23 cellular contexts compared by ENCODE assay signal in genomic region chr3:52393131-52393807, GRCh38. TPM values are rescaled to one million over a fixed set of nuclear protein-coding genes. Genes with fewer than 3 reads are reported as not detected.
A peak's percentile ranks its signal among the peaks of the same experiment; 100 is the strongest.
DNase-seq lines count a peak whose midpoint lies in the region; ATAC-seq, FAIRE-seq and TF ChIP-seq lines count a peak whose summit lies in the region.
"Had no signal": no experiment of that assay in that cellular context is flagged by ENCODE, and none has a peak within 500 bp of the region (broad histone marks: within the 10 kb centered on the region; RNA-seq: fewer than 3 reads in every experiment).

No MANE protein-coding gene starts in this region.

- TF ChIP-seq POLR2A in right lobe of liver (IDR thresholded peaks at IDR 0.05) (no peak), HepG2 (IDR thresholded peaks at IDR 0.05; ENCODE audit: insufficient read depth in 1 of 2, low read depth in 2 of 2, low read length in 2 of 2) (no peak)

- no peak overlapping the region for H3K27ac ChIP-seq in right lobe of liver
- no peak overlapping the region for H3K27ac ChIP-seq in HepG2 (ENCODE audit: extremely low read length, insufficient read depth, low read length)
- H3K27ac ChIP-seq in upper lobe of right lung, result no peak overlapping the region
- H3K27ac ChIP-seq: BLaER1 treated with 17β-estradiol and CSF1 and Interleukin-3, amounts not matched to agents 10 nM and 100 nM; GM23248; HL-60 had no signal

- H3K9me3 ChIP-seq in right lobe of liver (no peaks in the 10 kb centered on the region), HepG2 (ENCODE audit: low read length) (no peaks in the 10 kb centered on the region), mucosa of descending colon (no peaks in the 10 kb centered on the region), upper lobe of right lung (no peaks in the 10 kb centered on the region)
- H3K9me3 ChIP-seq: BLaER1 treated with 17β-estradiol and CSF1 and Interleukin-3, amounts not matched to agents 10 nM and 100 nM; HAP-1 had no signal

- no peak overlapping the region for H3K27ac Mint-ChIP-seq in activated CD4-positive, alpha-beta T cell treated with anti-CD3 and anti-CD28 coated beads for 36 hours
- H3K27ac Mint-ChIP-seq: IgD-negative memory B cell had no signal

- no peaks in the 10 kb centered on the region for H3K9me3 Mint-ChIP-seq in activated CD4-positive, alpha-beta T cell treated with anti-CD3 and anti-CD28 coated beads for 36 hours (ENCODE audit: low read depth)
- H3K9me3 Mint-ChIP-seq: CD8-positive, alpha-beta memory T cell; IgD-negative memory B cell had no signal

- H2AFZ ChIP-seq in HepG2 (ENCODE audit: low read length), result no peak overlapping the region
- H2AFZ ChIP-seq: GM23248 had no signal

- 93% methylated on average over 15 of the region's 18 CpGs for WGBS in right lobe of liver (ENCODE audit: insufficient coverage, low coverage, low lambda C conversion rate, missing lambda C conversion rate)
- 80% methylated on average over 18 of the region's 18 CpGs for WGBS in HepG2 (ENCODE audit: low lambda C conversion rate)

- H3K4me1 ChIP-seq in right lobe of liver, result no peaks in the 10 kb centered on the region
- peaks cover 5% of the 10 kb centered on the region; the same call in 1 of the 2 replicates for H3K4me1 ChIP-seq in HepG2 (ENCODE audit: insufficient read depth, low read length)
- H3K4me1 ChIP-seq in mucosa of descending colon (ENCODE audit: low read depth), result no peaks in the 10 kb centered on the region
- no peaks in the 10 kb centered on the region for H3K4me1 ChIP-seq in upper lobe of right lung
- H3K4me1 ChIP-seq: HAP-1 had no signal

- H3K4me3 ChIP-seq in right lobe of liver (no peak overlapping the region), HepG2 (replicated peaks in 1 of 3; ENCODE audit: insufficient read depth in 1 of 3, low read depth in 2 of 3, low read length in 3 of 3) (no peak overlapping the region), mucosa of descending colon (no peak overlapping the region), upper lobe of right lung (no peak overlapping the region)
- H3K4me3 ChIP-seq: BLaER1 treated with 17β-estradiol and CSF1 and Interleukin-3, amounts not matched to agents 10 nM and 100 nM; GM23248; HAP-1 had no signal

- TF ChIP-seq RAD21 in HepG2 (CRISPR knock-in tag; IDR thresholded peaks at IDR 0.05), result no peak

- H3K27me3 Mint-ChIP-seq in activated CD4-positive, alpha-beta T cell treated with anti-CD3 and anti-CD28 coated beads for 36 hours, result no peaks in the 10 kb centered on the region
- H3K27me3 Mint-ChIP-seq: CD8-positive, alpha-beta memory T cell; IgD-negative memory B cell had no signal

- no peak overlapping the region for H3K4me2 ChIP-seq in HepG2 (ENCODE audit: low read depth, low read length)
- H3K4me2 ChIP-seq: BLaER1 treated with 17β-estradiol and CSF1 and Interleukin-3, amounts not matched to agents 10 nM and 100 nM had no signal

- TF ChIP-seq CTCF in right lobe of liver (IDR thresholded peaks at IDR 0.05), result no peak
- TF ChIP-seq CTCF in HepG2 (CRISPR knock-in tag; IDR thresholded peaks at IDR 0.05), result no peak
- no peak for TF ChIP-seq CTCF in mucosa of descending colon (IDR thresholded peaks at IDR 0.05)
- TF ChIP-seq CTCF in upper lobe of right lung (IDR thresholded peaks at IDR 0.05), result no peak

- no peaks in the 10 kb centered on the region for H3K79me2 ChIP-seq in HepG2 (ENCODE audit: insufficient read depth, low read length)

- DNase-seq in right lobe of liver, result peak in 2 of 3 donors; percentile 10 to 35
- no peak for DNase-seq in HepG2 (ENCODE audit: low spot score)
- DNase-seq in NCI-H345 treated with DMSO at 0.1 percent for 48 hours (lab: John Stamatoyannopoulos, UW; ENCODE audit: unreplicated experiment), result peak; percentile 17
- peak in 2 of 3 donors; percentile 3 to 17 for DNase-seq in mucosa of descending colon
- peak; percentile 44 for DNase-seq in upper lobe of right lung
- no peak for DNase-seq in NCI-H524 (lab: John Stamatoyannopoulos, UW)
- no peak for DNase-seq in activated CD4-positive, alpha-beta T cell treated with anti-CD3 and anti-CD28 coated beads for 36 hours
- DNase-seq in amygdala (lab: John Stamatoyannopoulos, UW), result no peak
- DNase-seq: DMS79; GM23248; Karpas-422; NCI-H1694; NCI-H2107; NCI-H526; NK-92 treated with Interleukin-12 subunit alpha and Interleukin-12 subunit beta, amount 100 ng/mL, for 24 hours had no signal

- H3K4me3 Mint-ChIP-seq in activated CD4-positive, alpha-beta T cell treated with anti-CD3 and anti-CD28 coated beads for 36 hours, result no peak overlapping the region
- H3K4me3 Mint-ChIP-seq: CD8-positive, alpha-beta memory T cell; IgD-negative memory B cell had no signal

- no TSS peak for BruUV-seq in HepG2 (replicated peaks; lab: Mats Ljungman, UMichigan)

- in situ Hi-C loops in HepG2 (cut with HindIII; ENCODE audit: extremely low pct_ligation_motif_present, low pct_unique_long_range_greater_than_20kb), result no loop called here

- peaks cover 0 to 15% (median 2%) of the 10 kb centered on the region in 4 donors for H3K36me3 ChIP-seq in right lobe of liver
- no peaks in the 10 kb centered on the region for H3K36me3 ChIP-seq in HepG2 (replicated peaks in 1 of 2; ENCODE audit: control insufficient read depth in 1 of 2, insufficient read depth in 2 of 2, low read length in 2 of 2)
- H3K36me3 ChIP-seq in mucosa of descending colon (ENCODE audit: low read depth), result no peaks in the 10 kb centered on the region
- peaks cover 9% of the 10 kb centered on the region for H3K36me3 ChIP-seq in upper lobe of right lung
- H3K36me3 ChIP-seq: HAP-1 had no signal

- intact Hi-C loops in right lobe of liver (cut with DNase I), result no loop called here
- intact Hi-C loops in HepG2 (cut with micrococcal nuclease; ENCODE audit: unreplicated experiment), result no loop called here
- intact Hi-C loops in mucosa of descending colon (cut with DNase I, micrococcal nuclease), result no loop called here
- intact Hi-C loops in upper lobe of right lung (cut with DNase I), result no loop called here
- intact Hi-C loops in activated CD4-positive, alpha-beta T cell treated with anti-CD3 and anti-CD28 coated beads for 36 hours (cut with DNase I, micrococcal nuclease), result no loop called here

- H3K36me3 Mint-ChIP-seq in activated CD4-positive, alpha-beta T cell treated with anti-CD3 and anti-CD28 coated beads for 36 hours (ENCODE audit: low read depth), result peaks cover 5% of the 10 kb centered on the region

- no peak for FAIRE-seq in HepG2 (lab: Jason Lieb, UNC)
- FAIRE-seq: GM12892, GM18507 had no signal

- no peak for ATAC-seq in right lobe of liver
- ATAC-seq in HepG2, result no peak
- ATAC-seq in mucosa of descending colon, result no peak
- no peak for ATAC-seq in upper lobe of right lung
- ATAC-seq in activated CD4-positive, alpha-beta T cell treated with anti-CD3 and anti-CD28 coated beads for 36 hours, result no peak

- H3K9ac ChIP-seq in HepG2 (ENCODE audit: insufficient read depth, low read depth, low read length), result no peak overlapping the region
- H3K9ac ChIP-seq: BLaER1 treated with 17β-estradiol and CSF1 and Interleukin-3, amounts not matched to agents 10 nM and 100 nM; GM23248 had no signal

- TF ChIP-seq EP300 in HepG2 (IDR thresholded peaks at IDR 0.05; ENCODE audit: low read depth in 2 of 2, low read length in 2 of 2) (no peak), HepG2 (CRISPR knock-in tag; IDR thresholded peaks at IDR 0.05; ENCODE audit: borderline replicate concordance) (no peak)

- CTCF ChIA-PET in HepG2 (lab: Yijun Ruan, JAX; ENCODE audit: low intra/inter-chr PET ratio, low total read pairs), result no interaction called here
- CTCF ChIA-PET in activated CD4-positive, alpha-beta T cell treated with anti-CD3 and anti-CD28 coated beads for 36 hours (lab: Charles Lee), result no interaction called here

- H3K27me3 ChIP-seq in right lobe of liver, result no peaks in the 10 kb centered on the region
- H3K27me3 ChIP-seq in HepG2 (ENCODE audit: control insufficient read depth in 1 of 2, insufficient read depth in 2 of 2, low read length in 2 of 2), result no peaks in the 10 kb centered on the region
- H3K27me3 ChIP-seq in upper lobe of right lung, result no peaks in the 10 kb centered on the region
- H3K27me3 ChIP-seq: BLaER1 treated with 17β-estradiol and CSF1 and Interleukin-3, amounts not matched to agents 10 nM and 100 nM had no signal

- no peaks in the 10 kb centered on the region for H3K4me1 Mint-ChIP-seq in activated CD4-positive, alpha-beta T cell treated with anti-CD3 and anti-CD28 coated beads for 36 hours
- H3K4me1 Mint-ChIP-seq: CD8-positive, alpha-beta memory T cell; IgD-negative memory B cell had no signal

- POLR2A ChIA-PET in HepG2 (lab: Yijun Ruan, JAX), result no interaction called here
- POLR2A ChIA-PET in activated CD4-positive, alpha-beta T cell treated with anti-CD3 and anti-CD28 coated beads for 36 hours (lab: Charles Lee), result no interaction called here

- no peaks in the 10 kb centered on the region for H4K20me1 ChIP-seq in HepG2 (ENCODE audit: insufficient read depth, low read length)

RNA-seq across cellular contexts. Expression of gene BAP1, which starts 16.5 kb away (rescaled TPM):
- 10 to 100 TPM; 33.1 to 46.5 (median 38.7) TPM for total RNA-seq in right lobe of liver
- 46.9 and 59.1 TPM in 2 replicates for total RNA-seq in HepG2 (2016; rRNA removed; fragmentation: Illumina TruSeq; extraction: Trizol)
- 21.1 and 21.7 TPM in 2 replicates for total RNA-seq in HepG2 (2016; cell fraction: cytosol; rRNA removed; fragmentation: Illumina TruSeq; extraction: Trizol; ENCODE audit: low read depth)
- 42.9 and 60.4 TPM in 2 replicates for total RNA-seq in HepG2 (2016; cell fraction: insoluble cytoplasmic fraction; rRNA removed; fragmentation: Illumina TruSeq; extraction: Trizol)
- total RNA-seq in HepG2 (2016; cell fraction: membrane; rRNA removed; fragmentation: Illumina TruSeq; extraction: Trizol), result 58.0 and 59.4 TPM in 2 replicates
- 36.8 and 40.5 TPM in 2 replicates for total RNA-seq in HepG2 (2016; cell fraction: nucleus; rRNA removed; fragmentation: Illumina TruSeq; extraction: Trizol)
- 66.1 and 67.1 TPM in 2 replicates for polyA plus RNA-seq in HepG2 (2011; rRNA removed)
- 48.2 and 60.5 TPM in 2 replicates for polyA plus RNA-seq in HepG2 (2011; cell fraction: cytosol; rRNA removed)
- polyA plus RNA-seq in HepG2 (2011; cell fraction: nucleus; rRNA removed), result 163 and 192 TPM in 2 replicates
- 45.8 and 59.1 TPM in 2 replicates for polyA plus RNA-seq in HepG2 (2012)
- polyA plus RNA-seq in HepG2 (2016; cell fraction: cytosol; fragmentation: Illumina TruSeq; extraction: Trizol; ENCODE audit: low read depth), result 15.5 and 16.5 TPM in 2 replicates
- polyA plus RNA-seq in HepG2 (2016; cell fraction: insoluble cytoplasmic fraction; fragmentation: Illumina TruSeq; extraction: Trizol; ENCODE audit: low read depth), result 43.9 and 49.5 TPM in 2 replicates
- polyA plus RNA-seq in HepG2 (2016; cell fraction: membrane; fragmentation: Illumina TruSeq; extraction: Trizol; ENCODE audit: low read depth), result 45.8 and 47.0 TPM in 2 replicates
- polyA plus RNA-seq in HepG2 (2016; cell fraction: nucleus; fragmentation: Illumina TruSeq; extraction: Trizol; ENCODE audit: insufficient read depth, low read depth), result 76.0 and 87.9 TPM in 2 replicates
- polyA minus RNA-seq in HepG2 (2011; rRNA and poly(A)+ RNA removed; ENCODE audit: low replicate concordance), result 109 and 119 TPM in 2 replicates
- 30.5 and 32.0 TPM in 2 replicates for polyA minus RNA-seq in HepG2 (2011; cell fraction: cytosol; rRNA and poly(A)+ RNA removed)
- 42.9 and 47.1 TPM in 2 replicates for polyA minus RNA-seq in HepG2 (2011; cell fraction: nucleus; rRNA and poly(A)+ RNA removed)
- 10 to 100 TPM; 69.3 to 87.0 (median 84.1) TPM for total RNA-seq in mucosa of descending colon
- 71.4 TPM for total RNA-seq in upper lobe of right lung
- 10 to 100 TPM; 80.6 to 94.1 TPM for total RNA-seq in activated CD4-positive, alpha-beta T cell treated with anti-CD3 and anti-CD28 coated beads for 36 hours

RNA-seq across cellular contexts. Expression of gene PHF7, which starts 17.2 kb away (rescaled TPM):
- total RNA-seq in right lobe of liver, result 1 to 10 TPM; 2.6 to 4.8 (median 4.0) TPM
- total RNA-seq in HepG2 (2016; rRNA removed; fragmentation: Illumina TruSeq; extraction: Trizol), result 4.5 and 5.2 TPM in 2 replicates
- 6.6 and 9.4 TPM in 2 replicates for total RNA-seq in HepG2 (2016; cell fraction: cytosol; rRNA removed; fragmentation: Illumina TruSeq; extraction: Trizol; ENCODE audit: low read depth)
- 4.7 TPM in 2 replicates for total RNA-seq in HepG2 (2016; cell fraction: insoluble cytoplasmic fraction; rRNA removed; fragmentation: Illumina TruSeq; extraction: Trizol)
- 8.8 and 9.5 TPM in 2 replicates for total RNA-seq in HepG2 (2016; cell fraction: membrane; rRNA removed; fragmentation: Illumina TruSeq; extraction: Trizol)
- total RNA-seq in HepG2 (2016; cell fraction: nucleus; rRNA removed; fragmentation: Illumina TruSeq; extraction: Trizol), result 5.2 and 5.7 TPM in 2 replicates
- polyA plus RNA-seq in HepG2 (2011; rRNA removed), result 8.8 and 12.6 TPM in 2 replicates
- 5.8 and 6.9 TPM in 2 replicates for polyA plus RNA-seq in HepG2 (2011; cell fraction: cytosol; rRNA removed)
- 20.4 and 21.4 TPM in 2 replicates for polyA plus RNA-seq in HepG2 (2011; cell fraction: nucleus; rRNA removed)
- 6.3 and 8.7 TPM in 2 replicates for polyA plus RNA-seq in HepG2 (2012)
- 4.0 and 5.7 TPM in 2 replicates for polyA plus RNA-seq in HepG2 (2016; cell fraction: cytosol; fragmentation: Illumina TruSeq; extraction: Trizol; ENCODE audit: low read depth)
- 4.4 and 4.9 TPM in 2 replicates for polyA plus RNA-seq in HepG2 (2016; cell fraction: insoluble cytoplasmic fraction; fragmentation: Illumina TruSeq; extraction: Trizol; ENCODE audit: low read depth)
- polyA plus RNA-seq in HepG2 (2016; cell fraction: membrane; fragmentation: Illumina TruSeq; extraction: Trizol; ENCODE audit: low read depth), result 5.7 and 8.0 TPM in 2 replicates
- 11.1 and 11.4 TPM in 2 replicates for polyA plus RNA-seq in HepG2 (2016; cell fraction: nucleus; fragmentation: Illumina TruSeq; extraction: Trizol; ENCODE audit: insufficient read depth, low read depth)
- polyA minus RNA-seq in HepG2 (2011; rRNA and poly(A)+ RNA removed; ENCODE audit: low replicate concordance), result 6.1 and 6.8 TPM in 2 replicates
- 3.0 and 4.6 TPM in 2 replicates for polyA minus RNA-seq in HepG2 (2011; cell fraction: cytosol; rRNA and poly(A)+ RNA removed)
- 17.4 and 17.6 TPM in 2 replicates for polyA minus RNA-seq in HepG2 (2011; cell fraction: nucleus; rRNA and poly(A)+ RNA removed)
- 10 to 100 TPM; 13.9 to 24.7 (median 17.6) TPM for total RNA-seq in mucosa of descending colon
- 6.8 TPM for total RNA-seq in upper lobe of right lung
- 10 to 100 TPM; 13.9 to 14.1 TPM for total RNA-seq in activated CD4-positive, alpha-beta T cell treated with anti-CD3 and anti-CD28 coated beads for 36 hours

RNA-seq across cellular contexts. Expression of gene SEMA3G, which starts 51.6 kb away (rescaled TPM):
- 1 to 10 TPM in 2 of 6 experiments, under 1 TPM in 4; 0.60 to 2.8 (median 0.80) TPM for total RNA-seq in right lobe of liver
- total RNA-seq in HepG2 (2016; rRNA removed; fragmentation: Illumina TruSeq; extraction: Trizol), result 2.0 and 6.1 TPM in 2 replicates
- 0.44 and 0.61 TPM in 2 replicates for total RNA-seq in HepG2 (2016; cell fraction: cytosol; rRNA removed; fragmentation: Illumina TruSeq; extraction: Trizol; ENCODE audit: low read depth)
- 1.9 and 7.2 TPM in 2 replicates for total RNA-seq in HepG2 (2016; cell fraction: insoluble cytoplasmic fraction; rRNA removed; fragmentation: Illumina TruSeq; extraction: Trizol)
- 1.0 and 1.1 TPM in 2 replicates for total RNA-seq in HepG2 (2016; cell fraction: membrane; rRNA removed; fragmentation: Illumina TruSeq; extraction: Trizol)
- total RNA-seq in HepG2 (2016; cell fraction: nucleus; rRNA removed; fragmentation: Illumina TruSeq; extraction: Trizol), result 5.8 and 8.3 TPM in 2 replicates
- polyA plus RNA-seq in HepG2 (2011; rRNA removed), result 8.3 and 13.4 TPM in 2 replicates
- polyA plus RNA-seq in HepG2 (2011; cell fraction: cytosol; rRNA removed), result 8.0 and 10.3 TPM in 2 replicates
- 21.7 and 30.5 TPM in 2 replicates for polyA plus RNA-seq in HepG2 (2011; cell fraction: nucleus; rRNA removed)
- 14.2 and 15.4 TPM in 2 replicates for polyA plus RNA-seq in HepG2 (2012)
- 0.33 and 0.36 TPM in 2 replicates for polyA plus RNA-seq in HepG2 (2016; cell fraction: cytosol; fragmentation: Illumina TruSeq; extraction: Trizol; ENCODE audit: low read depth)
- 1.4 and 2.1 TPM in 2 replicates for polyA plus RNA-seq in HepG2 (2016; cell fraction: insoluble cytoplasmic fraction; fragmentation: Illumina TruSeq; extraction: Trizol; ENCODE audit: low read depth)
- 0.62 and 0.71 TPM in 2 replicates for polyA plus RNA-seq in HepG2 (2016; cell fraction: membrane; fragmentation: Illumina TruSeq; extraction: Trizol; ENCODE audit: low read depth)
- 8.4 and 8.8 TPM in 2 replicates for polyA plus RNA-seq in HepG2 (2016; cell fraction: nucleus; fragmentation: Illumina TruSeq; extraction: Trizol; ENCODE audit: insufficient read depth, low read depth)
- 1.2 and 22.3 TPM in 2 replicates for polyA minus RNA-seq in HepG2 (2011; rRNA and poly(A)+ RNA removed; ENCODE audit: low replicate concordance)
- 6.4 and 10.0 TPM in 2 replicates for polyA minus RNA-seq in HepG2 (2011; cell fraction: cytosol; rRNA and poly(A)+ RNA removed)
- polyA minus RNA-seq in HepG2 (2011; cell fraction: nucleus; rRNA and poly(A)+ RNA removed), result 11.9 and 12.6 TPM in 2 replicates
- total RNA-seq in mucosa of descending colon, result 10 to 100 TPM in 1 of 3 donors, 1 to 10 TPM in 2; 2.7 to 10.2 (median 3.1) TPM
- total RNA-seq in upper lobe of right lung, result 27.6 TPM
- not detected for total RNA-seq in activated CD4-positive, alpha-beta T cell treated with anti-CD3 and anti-CD28 coated beads for 36 hours
- total RNA-seq: GM23248, OCI-LY7 had no signal
- polyA plus RNA-seq: CD8-positive, alpha-beta memory T cell had no signal

Comparison
In these comparisons a context has a peak if more than half of its experiments do, and no peak if none do; other contexts are left out.
1. DNase-seq: peak in right lobe of liver (2 of 3), NCI-H345 treated with DMSO at 0.1 percent for 48 hours (single experiment), mucosa of descending colon (2 of 3) and upper lobe of right lung (single experiment); none in HepG2 (single experiment), NCI-H524 (0 of 2), activated CD4-positive, alpha-beta T cell treated with anti-CD3 and anti-CD28 coated beads for 36 hours (single experiment) and amygdala (0 of 56).